11 cellular contexts compared by ENCODE assay signal in the genomic region with DNA sequence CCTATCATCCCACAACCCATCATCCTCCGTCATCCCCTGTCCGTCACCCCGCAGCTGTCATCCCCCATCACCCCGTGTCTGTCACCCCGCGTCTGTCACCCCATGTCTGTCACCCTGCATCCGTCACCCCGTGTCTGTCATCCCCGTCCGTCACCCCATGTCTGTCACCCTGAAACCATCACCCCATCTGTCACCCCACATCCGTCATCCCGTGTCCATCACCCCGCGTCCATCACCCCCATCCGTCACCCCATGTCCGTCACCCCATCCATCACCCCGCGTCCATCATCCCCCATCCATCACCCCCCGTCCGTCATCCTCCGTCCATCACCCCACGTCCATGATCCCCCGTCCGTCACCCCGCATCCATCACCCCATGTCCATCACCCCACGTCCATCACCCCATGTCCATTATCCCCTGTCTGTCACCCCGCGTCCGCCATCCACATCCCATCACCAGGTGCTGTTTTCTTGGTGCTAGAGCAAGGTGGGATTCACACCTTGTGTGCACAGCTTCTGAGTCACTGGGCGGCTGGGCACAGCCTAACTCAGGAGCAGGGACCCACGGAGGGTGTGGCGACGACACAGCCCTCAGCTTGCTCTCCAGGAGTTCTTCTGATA. TPM values are rescaled to one million over a fixed set of nuclear protein-coding genes. Genes with fewer than 3 reads are reported as not detected.
DNase-seq lines count a peak whose midpoint lies in the region; ATAC-seq and TF ChIP-seq lines count a peak whose summit lies in the region.
"Had no signal": no experiment of that assay in that cellular context is flagged by ENCODE, and none has a peak within 500 bp of the region (broad histone marks: within the 10 kb centered on the region; RNA-seq: fewer than 3 reads in every experiment).

No MANE protein-coding gene starts in this region.

- TF ChIP-seq POLR2A in esophagus muscularis mucosa (IDR thresholded peaks at IDR 0.05; ENCODE audit: low read depth): no peak

- H3K9me3 ChIP-seq in CD4-positive, CD25-positive, alpha-beta regulatory T cell (ENCODE audit: control insufficient read depth in 2 of 2, low read length in 2 of 2): no peaks in the 10 kb centered on the region
- H3K9me3 ChIP-seq in esophagus muscularis mucosa: no peaks in the 10 kb centered on the region
- H3K9me3 ChIP-seq: gastroesophageal sphincter, testis had no signal

- POLR2A ChIA-PET in T-cell (lab: Charles Lee): no interaction called here

- TF ChIP-seq CTCF in esophagus muscularis mucosa (IDR thresholded peaks at IDR 0.05): no peak

- H3K4me3 ChIP-seq in CD4-positive, CD25-positive, alpha-beta regulatory T cell (ENCODE audit: low read depth, low read length): no peak overlapping the region
- no peak overlapping the region for H3K4me3 ChIP-seq in esophagus muscularis mucosa
- H3K4me3 ChIP-seq: gastroesophageal sphincter, testis had no signal

- peak overlapping the region; percentile 75 for H3K27ac ChIP-seq in CD4-positive, CD25-positive, alpha-beta regulatory T cell (ENCODE audit: insufficient read depth, low read length, poor library complexity, severe bottlenecking)
- peak overlapping the region in 3 of 4 donors; percentile 10 to 66 (median 40) for H3K27ac ChIP-seq in esophagus muscularis mucosa (replicated peaks in 1 of 4)
- H3K27ac ChIP-seq: testis had no signal

- WGBS in esophagus muscularis mucosa: 87% methylated on average over 33 of the region's 33 CpGs

- no peak for ATAC-seq in CD4-positive, CD25-positive, alpha-beta regulatory T cell (ENCODE audit: low read depth in 2 of 2)
- no peak for ATAC-seq in T-cell (replicated peaks in 1 of 4)
- ATAC-seq in HG03025 (IDR thresholded peaks at IDR 0.05; ENCODE audit: low FRiP score, unreplicated experiment): no peak
- no peak for ATAC-seq in HG02885 (IDR thresholded peaks at IDR 0.05; ENCODE audit: poor library complexity, unreplicated experiment)

- peak overlapping the region; percentile 56 to 93 (median 92) for H3K4me3 Mint-ChIP-seq in CD4-positive, CD25-positive, alpha-beta regulatory T cell
- peak overlapping the region; percentile 49 to 90 (median 62) for H3K4me3 Mint-ChIP-seq in T-cell

- CTCF ChIA-PET in T-cell (lab: Charles Lee): no interaction called here

- H3K9me3 Mint-ChIP-seq in CD4-positive, CD25-positive, alpha-beta regulatory T cell: peaks cover 0 to 9% (median 0%) of the 10 kb centered on the region in 7 donors
- no peaks in the 10 kb centered on the region for H3K9me3 Mint-ChIP-seq in T-cell

- H3K27me3 ChIP-seq in CD4-positive, CD25-positive, alpha-beta regulatory T cell (ENCODE audit: control insufficient read depth, insufficient read depth, low read length): no peaks in the 10 kb centered on the region
- H3K27me3 ChIP-seq in esophagus muscularis mucosa: no peaks in the 10 kb centered on the region
- H3K27me3 ChIP-seq: gastroesophageal sphincter, testis had no signal

- peaks cover 85% of the 10 kb centered on the region for H3K4me1 ChIP-seq in CD4-positive, CD25-positive, alpha-beta regulatory T cell (ENCODE audit: control insufficient read depth, insufficient read depth, low read length, poor library complexity, severe bottlenecking)
- peaks cover 21 to 80% (median 76%) of the 10 kb centered on the region in 4 donors for H3K4me1 ChIP-seq in esophagus muscularis mucosa
- H3K4me1 ChIP-seq: testis had no signal

- H3K36me3 ChIP-seq in CD4-positive, CD25-positive, alpha-beta regulatory T cell (ENCODE audit: control insufficient read depth, insufficient read depth, low read length): peaks cover 54% of the 10 kb centered on the region
- H3K36me3 ChIP-seq in esophagus muscularis mucosa: peaks cover 0 to 7% (median 0%) of the 10 kb centered on the region in 4 donors

- peaks cover 5 to 80% (median 39%) of the 10 kb centered on the region in 4 donors for H3K4me1 Mint-ChIP-seq in CD4-positive, CD25-positive, alpha-beta regulatory T cell
- H3K4me1 Mint-ChIP-seq in T-cell: peaks cover 75 to 81% (median 78%) of the 10 kb centered on the region in 3 donors

- DNase-seq in CD4-positive, CD25-positive, alpha-beta regulatory T cell: no peak
- DNase-seq in T-cell (peak in 1 of 34 experiments; percentile 31), esophagus muscularis mucosa (ENCODE audit: extremely low spot score) (no peak), posterior vena cava (ENCODE audit: low spot score) (peak; percentile 58), hippocampal formation (lab: John Stamatoyannopoulos, UW) (no peak), cerebellum (ENCODE audit: low spot score) (no peak)
- DNase-seq: MV-4-11, testis had no signal

- H3K27me3 Mint-ChIP-seq in CD4-positive, CD25-positive, alpha-beta regulatory T cell: no peaks in the 10 kb centered on the region
- no peaks in the 10 kb centered on the region for H3K27me3 Mint-ChIP-seq in T-cell

- peak overlapping the region; percentile 88 to 98 (median 95) for H3K27ac Mint-ChIP-seq in CD4-positive, CD25-positive, alpha-beta regulatory T cell
- peak overlapping the region; percentile 87 to 94 for H3K27ac Mint-ChIP-seq in T-cell

- no peak for TF ChIP-seq EP300 in esophagus muscularis mucosa (IDR thresholded peaks at IDR 0.05)

- intact Hi-C loops in esophagus muscularis mucosa (cut with DNase I): no loop called here
- intact Hi-C loops in posterior vena cava (cut with DNase I): no loop called here

- peaks cover 11% of the 10 kb centered on the region for H3K36me3 Mint-ChIP-seq in CD4-positive, CD25-positive, alpha-beta regulatory T cell
- peaks cover 24% of the 10 kb centered on the region for H3K36me3 Mint-ChIP-seq in T-cell

RNA-seq across cellular contexts. Expression of a gene that starts 24.2 kb away (rescaled TPM):
- total RNA-seq in CD4-positive, CD25-positive, alpha-beta regulatory T cell: 265 TPM
- 100 to 1,000 TPM in 1 of 4 donors, 10 to 100 TPM in 3; 93.8 to 116 (median 99.6) TPM for polyA plus RNA-seq in CD4-positive, CD25-positive, alpha-beta regulatory T cell
- total RNA-seq in T-cell: 100 to 1,000 TPM; 223 to 267 (median 238) TPM
- total RNA-seq in esophagus muscularis mucosa: 10 to 100 TPM; 29.5 to 38.1 (median 34.6) TPM
- total RNA-seq in posterior vena cava: 10 to 100 TPM; 28.8 to 30.1 TPM
- 19.1 TPM for total RNA-seq in cerebellum
